In the genomic region with DNA sequence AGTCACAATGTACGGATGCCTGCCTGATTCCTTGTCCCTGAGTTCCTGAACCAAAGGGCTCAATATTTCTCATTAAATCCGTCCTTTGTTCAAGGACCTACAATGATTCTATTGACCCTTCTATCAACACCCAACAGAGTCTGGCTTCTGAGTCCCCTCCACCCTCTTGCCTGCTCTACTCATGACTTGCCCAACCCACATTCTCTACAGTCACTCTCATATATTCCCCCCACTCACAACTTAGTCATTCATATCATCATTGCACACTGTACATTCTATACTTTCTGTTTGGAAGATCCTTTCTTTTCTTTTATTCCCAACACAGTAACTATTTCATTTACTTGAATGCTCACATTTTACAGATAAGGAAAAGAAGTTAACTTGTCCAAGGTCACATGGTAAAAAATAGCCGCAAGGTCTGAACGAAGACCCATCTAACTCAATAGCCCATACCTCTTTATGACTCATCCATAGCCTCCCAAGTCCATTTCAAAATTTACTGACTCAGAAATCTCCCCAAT, we compare ENCODE assay signal across 1 cellular context.
TF ChIP-seq lines count a peak whose summit lies in the region.

No MANE protein-coding gene starts in this region.

TF ChIP-seq in SK-N-SH treated with all-trans-retinoic acid at 6 μM for 48 hours, 23 proteins besides CTCF, POLR2A, EP300 and RAD21 (continued from another document):
- TF ChIP-seq, protein P1, sequence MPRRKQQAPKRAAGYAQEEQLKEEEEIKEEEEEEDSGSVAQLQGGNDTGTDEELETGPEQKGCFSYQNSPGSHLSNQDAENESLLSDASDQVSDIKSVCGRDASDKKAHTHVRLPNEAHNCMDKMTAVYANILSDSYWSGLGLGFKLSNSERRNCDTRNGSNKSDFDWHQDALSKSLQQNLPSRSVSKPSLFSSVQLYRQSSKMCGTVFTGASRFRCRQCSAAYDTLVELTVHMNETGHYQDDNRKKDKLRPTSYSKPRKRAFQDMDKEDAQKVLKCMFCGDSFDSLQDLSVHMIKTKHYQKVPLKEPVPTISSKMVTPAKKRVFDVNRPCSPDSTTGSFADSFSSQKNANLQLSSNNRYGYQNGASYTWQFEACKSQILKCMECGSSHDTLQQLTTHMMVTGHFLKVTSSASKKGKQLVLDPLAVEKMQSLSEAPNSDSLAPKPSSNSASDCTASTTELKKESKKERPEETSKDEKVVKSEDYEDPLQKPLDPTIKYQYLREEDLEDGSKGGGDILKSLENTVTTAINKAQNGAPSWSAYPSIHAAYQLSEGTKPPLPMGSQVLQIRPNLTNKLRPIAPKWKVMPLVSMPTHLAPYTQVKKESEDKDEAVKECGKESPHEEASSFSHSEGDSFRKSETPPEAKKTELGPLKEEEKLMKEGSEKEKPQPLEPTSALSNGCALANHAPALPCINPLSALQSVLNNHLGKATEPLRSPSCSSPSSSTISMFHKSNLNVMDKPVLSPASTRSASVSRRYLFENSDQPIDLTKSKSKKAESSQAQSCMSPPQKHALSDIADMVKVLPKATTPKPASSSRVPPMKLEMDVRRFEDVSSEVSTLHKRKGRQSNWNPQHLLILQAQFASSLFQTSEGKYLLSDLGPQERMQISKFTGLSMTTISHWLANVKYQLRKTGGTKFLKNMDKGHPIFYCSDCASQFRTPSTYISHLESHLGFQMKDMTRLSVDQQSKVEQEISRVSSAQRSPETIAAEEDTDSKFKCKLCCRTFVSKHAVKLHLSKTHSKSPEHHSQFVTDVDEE (CRISPR knock-in tag; IDR thresholded peaks at IDR 0.05): no peak
- TF ChIP-seq ZNF565 (CRISPR knock-in tag; conservative IDR thresholded peaks at IDR 0.05; ENCODE audit: low read depth): no peak
- TF ChIP-seq ZFP3 (CRISPR knock-in tag; IDR thresholded peaks at IDR 0.05): no peak
- TF ChIP-seq ARNTL (CRISPR knock-in tag; IDR thresholded peaks at IDR 0.05; ENCODE audit: borderline replicate concordance, low read depth): no peak
- TF ChIP-seq RARB (CRISPR knock-in tag; IDR thresholded peaks at IDR 0.05): no peak
- TF ChIP-seq SNAI2 (CRISPR knock-in tag; IDR thresholded peaks at IDR 0.05): no peak
- no peak for TF ChIP-seq PATZ1 (CRISPR knock-in tag; IDR thresholded peaks at IDR 0.05; ENCODE audit: borderline replicate concordance)
- TF ChIP-seq PPARA (CRISPR knock-in tag; IDR thresholded peaks at IDR 0.05; ENCODE audit: borderline replicate concordance): no peak
- TF ChIP-seq TOX (CRISPR knock-in tag; IDR thresholded peaks at IDR 0.05; ENCODE audit: borderline replicate concordance): no peak
- no peak for TF ChIP-seq GLIS3 (CRISPR knock-in tag; IDR thresholded peaks at IDR 0.05)
- TF ChIP-seq, protein P2, sequence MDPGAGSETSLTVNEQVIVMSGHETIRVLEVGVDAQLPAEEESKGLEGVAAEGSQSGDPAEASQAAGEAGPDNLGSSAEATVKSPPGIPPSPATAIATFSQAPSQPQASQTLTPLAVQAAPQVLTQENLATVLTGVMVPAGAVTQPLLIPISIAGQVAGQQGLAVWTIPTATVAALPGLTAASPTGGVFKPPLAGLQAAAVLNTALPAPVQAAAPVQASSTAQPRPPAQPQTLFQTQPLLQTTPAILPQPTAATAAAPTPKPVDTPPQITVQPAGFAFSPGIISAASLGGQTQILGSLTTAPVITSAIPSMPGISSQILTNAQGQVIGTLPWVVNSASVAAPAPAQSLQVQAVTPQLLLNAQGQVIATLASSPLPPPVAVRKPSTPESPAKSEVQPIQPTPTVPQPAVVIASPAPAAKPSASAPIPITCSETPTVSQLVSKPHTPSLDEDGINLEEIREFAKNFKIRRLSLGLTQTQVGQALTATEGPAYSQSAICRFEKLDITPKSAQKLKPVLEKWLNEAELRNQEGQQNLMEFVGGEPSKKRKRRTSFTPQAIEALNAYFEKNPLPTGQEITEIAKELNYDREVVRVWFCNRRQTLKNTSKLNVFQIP (CRISPR knock-in tag; IDR thresholded peaks at IDR 0.05; ENCODE audit: borderline replicate concordance, low read depth): no peak
- TF ChIP-seq ZNF8 (CRISPR knock-in tag; IDR thresholded peaks at IDR 0.05): no peak
- TF ChIP-seq ZNF70 (CRISPR knock-in tag; IDR thresholded peaks at IDR 0.05): no peak
- TF ChIP-seq, protein P3, sequence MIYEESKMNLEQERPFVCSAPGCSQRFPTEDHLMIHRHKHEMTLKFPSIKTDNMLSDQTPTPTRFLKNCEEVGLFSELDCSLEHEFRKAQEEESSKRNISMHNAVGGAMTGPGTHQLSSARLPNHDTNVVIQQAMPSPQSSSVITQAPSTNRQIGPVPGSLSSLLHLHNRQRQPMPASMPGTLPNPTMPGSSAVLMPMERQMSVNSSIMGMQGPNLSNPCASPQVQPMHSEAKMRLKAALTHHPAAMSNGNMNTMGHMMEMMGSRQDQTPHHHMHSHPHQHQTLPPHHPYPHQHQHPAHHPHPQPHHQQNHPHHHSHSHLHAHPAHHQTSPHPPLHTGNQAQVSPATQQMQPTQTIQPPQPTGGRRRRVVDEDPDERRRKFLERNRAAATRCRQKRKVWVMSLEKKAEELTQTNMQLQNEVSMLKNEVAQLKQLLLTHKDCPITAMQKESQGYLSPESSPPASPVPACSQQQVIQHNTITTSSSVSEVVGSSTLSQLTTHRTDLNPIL (CRISPR knock-in tag; IDR thresholded peaks at IDR 0.05; ENCODE audit: low read depth): no peak
- TF ChIP-seq TCF4 (CRISPR knock-in tag; IDR thresholded peaks at IDR 0.05; ENCODE audit: borderline replicate concordance): no peak
TF ChIP-seq in SK-N-SH treated with all-trans-retinoic acid at 6 μM for 48 hours: peak in this region for 0.
